ENCODE assay signal across 8 cellular contexts in the genomic region with DNA sequence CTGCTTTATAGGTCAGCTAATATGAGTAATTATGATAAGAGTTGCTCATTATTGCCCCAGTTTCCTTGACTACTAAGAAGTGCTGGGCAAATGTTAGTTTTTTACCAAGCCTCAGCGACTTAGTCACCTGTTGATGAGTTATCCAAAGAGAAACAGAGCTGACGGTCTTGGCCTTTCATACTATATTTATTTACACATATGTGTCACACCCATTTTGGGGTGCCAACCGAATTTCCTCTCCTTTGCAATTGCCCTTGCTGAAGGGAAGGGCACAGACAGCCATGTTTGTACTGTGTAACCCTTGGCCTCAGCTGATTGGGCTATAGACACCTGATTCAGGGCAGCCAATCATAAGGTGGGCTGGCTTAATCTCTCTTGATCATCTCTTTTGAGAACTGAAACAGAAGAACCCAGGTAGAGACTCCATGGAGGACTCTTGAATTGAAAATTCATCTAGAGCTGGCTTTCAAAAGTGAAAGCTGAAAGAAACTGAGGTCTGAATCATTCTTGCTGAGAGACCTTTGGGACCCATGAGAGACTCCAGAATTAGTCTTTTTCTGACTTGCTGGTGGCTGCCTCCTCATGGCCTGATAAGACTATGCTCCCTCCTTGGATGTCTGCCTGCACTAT.
A peak's percentile ranks its signal among the peaks of the same experiment; 100 is the strongest.
DNase-seq lines count a peak whose midpoint lies in the region; ATAC-seq, FAIRE-seq and TF ChIP-seq lines count a peak whose summit lies in the region.

No MANE protein-coding gene starts in this region.

- no peak for FAIRE-seq in D721Med (lab: Jason Lieb, UNC)

- no peaks in the 10 kb centered on the region for H3K36me3 ChIP-seq in prostate gland

- no peak overlapping the region for H3K4me3 ChIP-seq in prostate gland

- DNase-seq in Caki2 (ENCODE audit: low read depth) = peak; percentile 86
- peak; percentile 26 for DNase-seq in NCI-H2196 (lab: John Stamatoyannopoulos, UW; ENCODE audit: unreplicated experiment)
- peak; percentile 73 for DNase-seq in epithelial cell of prostate (ENCODE audit: low read depth, low spot score)
- no peak for DNase-seq in prostate gland (ENCODE audit: low spot score)
- DNase-seq in D721Med (ENCODE audit: insufficient read length, low spot score) = no peak
- DNase-seq in putamen (ENCODE audit: low spot score) = no peak
- no peak for DNase-seq in NCI-H2107 treated with DMSO at 0.1 percent for 48 hours (lab: John Stamatoyannopoulos, UW; ENCODE audit: unreplicated experiment)

- H3K27ac ChIP-seq in epithelial cell of prostate (peak overlapping the region; percentile 24), prostate gland (no peak overlapping the region)

- WGBS in prostate gland = 81% methylated on average over 3 of the region's 3 CpGs

- no peaks in the 10 kb centered on the region for H3K4me1 ChIP-seq in prostate gland (replicated peaks)

- H3K27me3 ChIP-seq in prostate gland (replicated peaks; ENCODE audit: insufficient read depth) = no peaks in the 10 kb centered on the region

- no peaks in the 10 kb centered on the region for H3K9me3 ChIP-seq in prostate gland

- intact Hi-C loops in prostate gland (cut with DNase I) = no loop called here

- in situ Hi-C loops in Caki2 (cut with HindIII; ENCODE audit: low pct_unique_long_range_greater_than_20kb, low sequenced_read_pairs) = no loop called here

- peak; percentile 45 for ATAC-seq in GM21381 (IDR thresholded peaks at IDR 0.05; ENCODE audit: unreplicated experiment)

- TF ChIP-seq POLR2A in prostate gland (IDR thresholded peaks at IDR 0.05) = no peak

- TF ChIP-seq CTCF in prostate gland (IDR thresholded peaks at IDR 0.05) (no peak), D721Med (IDR thresholded peaks at IDR 0.05; ENCODE audit: insufficient read depth, missing control alignments) (no peak)

Comparison
In these comparisons a context has a peak if more than half of its experiments do, and no peak if none do; other contexts are left out.
1. DNase-seq: peak in Caki2 (single experiment), NCI-H2196 (single experiment) and epithelial cell of prostate (single experiment); none in prostate gland (single experiment), D721Med (single experiment), putamen (single experiment) and NCI-H2107 treated with DMSO at 0.1 percent for 48 hours (single experiment).